In the genomic region with DNA sequence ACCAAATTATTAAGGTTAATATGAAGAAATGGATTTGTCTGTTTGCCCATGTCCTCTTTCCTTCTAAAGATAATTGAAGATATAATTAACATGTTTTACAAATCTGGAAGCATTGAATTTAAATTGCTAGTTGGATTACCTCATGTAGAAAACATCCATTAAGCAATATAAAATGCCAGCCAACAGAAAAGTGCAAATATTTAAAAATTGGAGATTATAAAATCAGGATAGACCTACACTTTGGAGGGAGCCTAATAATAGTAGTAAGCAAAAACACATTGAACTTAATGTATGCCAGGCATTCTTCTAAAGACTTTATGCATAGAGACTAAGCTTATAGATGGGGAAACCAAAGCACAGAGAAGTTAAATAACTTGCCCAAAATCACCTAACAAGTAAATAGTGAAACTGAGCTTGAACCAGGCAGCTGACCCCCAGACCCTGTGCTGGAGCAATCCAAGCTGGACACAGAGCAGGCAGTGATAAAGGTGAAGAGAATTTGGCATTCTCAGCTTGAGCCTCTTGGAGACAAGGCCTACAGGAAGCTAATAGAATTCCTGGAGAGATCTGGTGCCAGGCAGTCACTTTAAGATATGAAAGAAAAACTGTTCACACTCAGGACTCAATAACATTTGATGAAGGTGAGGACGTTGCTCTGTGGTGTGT, we compare ENCODE assay signal across 2 cellular contexts.
TF ChIP-seq lines count a peak whose summit lies in the region.

No MANE protein-coding gene starts in this region.

TF ChIP-seq in IMR-90, 13 proteins besides CTCF, POLR2A, EP300 and RAD21:
- TF ChIP-seq MAFK (IDR thresholded peaks at IDR 0.05; ENCODE audit: low read depth, low read length) = no peak
- TF ChIP-seq RFX5 (IDR thresholded peaks at IDR 0.05; ENCODE audit: low read depth, low read length) = no peak
- no peak for TF ChIP-seq FOS (IDR thresholded peaks at IDR 0.05; ENCODE audit: low read depth, low read length)
- no peak for TF ChIP-seq MAZ (IDR thresholded peaks at IDR 0.05; ENCODE audit: borderline replicate concordance, low read depth, low read length)
- TF ChIP-seq, protein P1, sequence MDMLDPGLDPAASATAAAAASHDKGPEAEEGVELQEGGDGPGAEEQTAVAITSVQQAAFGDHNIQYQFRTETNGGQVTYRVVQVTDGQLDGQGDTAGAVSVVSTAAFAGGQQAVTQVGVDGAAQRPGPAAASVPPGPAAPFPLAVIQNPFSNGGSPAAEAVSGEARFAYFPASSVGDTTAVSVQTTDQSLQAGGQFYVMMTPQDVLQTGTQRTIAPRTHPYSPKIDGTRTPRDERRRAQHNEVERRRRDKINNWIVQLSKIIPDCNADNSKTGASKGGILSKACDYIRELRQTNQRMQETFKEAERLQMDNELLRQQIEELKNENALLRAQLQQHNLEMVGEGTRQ (IDR thresholded peaks at IDR 0.05; ENCODE audit: low read depth, low read length) = no peak
TF ChIP-seq in IMR-90: peak in this region for 0.

TF ChIP-seq in H1, 55 proteins besides CTCF, POLR2A, EP300 and RAD21:
- TF ChIP-seq BRCA1 (IDR thresholded peaks at IDR 0.05; ENCODE audit: low read depth, low read length) (no peak), MAFK (IDR thresholded peaks at IDR 0.05; ENCODE audit: low read depth, low read length) (no peak), CBX5 (IDR thresholded peaks at IDR 0.05; ENCODE audit: low read depth, low read length) (no peak), YY1 (IDR thresholded peaks at IDR 0.05; ENCODE audit: low read depth, low read length) (no peak), RNF2 (IDR thresholded peaks at IDR 0.05; ENCODE audit: borderline replicate concordance, low read depth, low read length, missing control alignments, poor library complexity, severe bottlenecking) (no peak), SIX5 (IDR thresholded peaks at IDR 0.05; ENCODE audit: low read depth, low read length) (no peak), RFX5 (IDR thresholded peaks at IDR 0.05; ENCODE audit: borderline replicate concordance, low read depth, low read length) (no peak), BCL11A (IDR thresholded peaks at IDR 0.05; ENCODE audit: low read depth in 2 of 2, low read length in 2 of 2) (no peak), JUN (IDR thresholded peaks at IDR 0.05; ENCODE audit: low read depth, low read length) (no peak), SIN3A (conservative IDR thresholded peaks at IDR 0.05 in 1 of 2, IDR thresholded peaks at IDR 0.05 in 1 of 2; ENCODE audit: low read depth in 1 of 2, low read length in 2 of 2) (no peak), CHD2 (IDR thresholded peaks at IDR 0.05; ENCODE audit: low read length) (no peak), TEAD4 (IDR thresholded peaks at IDR 0.05; ENCODE audit: low read depth, low read length) (no peak), SUZ12 (IDR thresholded peaks at IDR 0.05; ENCODE audit: low read length) (no peak), POLR2AphosphoS5 (IDR thresholded peaks at IDR 0.05; ENCODE audit: low read depth, low read length) (no peak), POU5F1 (IDR thresholded peaks at IDR 0.05; ENCODE audit: low read depth, low read length) (no peak)
- TF ChIP-seq, protein P2, sequence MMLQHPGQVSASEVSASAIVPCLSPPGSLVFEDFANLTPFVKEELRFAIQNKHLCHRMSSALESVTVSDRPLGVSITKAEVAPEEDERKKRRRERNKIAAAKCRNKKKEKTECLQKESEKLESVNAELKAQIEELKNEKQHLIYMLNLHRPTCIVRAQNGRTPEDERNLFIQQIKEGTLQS (IDR thresholded peaks at IDR 0.05; ENCODE audit: insufficient read depth, low read depth, low read length) = no peak
